In the genomic region with DNA sequence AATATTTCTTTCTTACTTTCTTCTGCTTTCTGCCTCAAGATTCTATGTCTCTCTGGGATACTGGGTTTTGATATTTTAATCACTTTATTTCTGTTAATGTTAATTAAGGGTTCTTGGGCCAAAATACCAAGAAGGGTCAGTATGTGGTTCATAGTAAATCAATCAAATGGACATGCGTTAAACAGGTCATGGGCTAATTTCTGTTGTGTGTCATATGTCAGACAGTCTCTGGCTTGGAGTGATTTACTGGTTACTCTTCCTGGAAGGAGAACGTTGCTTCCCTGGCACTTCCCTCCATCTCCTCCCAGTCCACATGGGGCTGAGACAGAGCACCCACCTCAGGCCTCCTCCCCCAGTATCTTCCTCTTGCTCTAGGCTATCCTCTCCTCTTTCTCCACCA, we compare ENCODE assay signal across 2 cellular contexts.
TF ChIP-seq lines count a peak whose summit lies in the region.

No MANE protein-coding gene starts in this region.

TF ChIP-seq in HEK293T, 16 proteins besides CTCF, POLR2A, EP300 and RAD21 (continued from another document):
- TF ChIP-seq, protein P1, sequence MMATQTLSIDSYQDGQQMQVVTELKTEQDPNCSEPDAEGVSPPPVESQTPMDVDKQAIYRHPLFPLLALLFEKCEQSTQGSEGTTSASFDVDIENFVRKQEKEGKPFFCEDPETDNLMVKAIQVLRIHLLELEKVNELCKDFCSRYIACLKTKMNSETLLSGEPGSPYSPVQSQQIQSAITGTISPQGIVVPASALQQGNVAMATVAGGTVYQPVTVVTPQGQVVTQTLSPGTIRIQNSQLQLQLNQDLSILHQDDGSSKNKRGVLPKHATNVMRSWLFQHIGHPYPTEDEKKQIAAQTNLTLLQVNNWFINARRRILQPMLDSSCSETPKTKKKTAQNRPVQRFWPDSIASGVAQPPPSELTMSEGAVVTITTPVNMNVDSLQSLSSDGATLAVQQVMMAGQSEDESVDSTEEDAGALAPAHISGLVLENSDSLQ (IDR thresholded peaks at IDR 0.05), result peak; percentile 53; the same call in 1 of the 2 replicates

TF ChIP-seq in GM23338, 12 proteins besides CTCF, POLR2A, EP300 and RAD21 (continued from another document):
- TF ChIP-seq, protein P2, sequence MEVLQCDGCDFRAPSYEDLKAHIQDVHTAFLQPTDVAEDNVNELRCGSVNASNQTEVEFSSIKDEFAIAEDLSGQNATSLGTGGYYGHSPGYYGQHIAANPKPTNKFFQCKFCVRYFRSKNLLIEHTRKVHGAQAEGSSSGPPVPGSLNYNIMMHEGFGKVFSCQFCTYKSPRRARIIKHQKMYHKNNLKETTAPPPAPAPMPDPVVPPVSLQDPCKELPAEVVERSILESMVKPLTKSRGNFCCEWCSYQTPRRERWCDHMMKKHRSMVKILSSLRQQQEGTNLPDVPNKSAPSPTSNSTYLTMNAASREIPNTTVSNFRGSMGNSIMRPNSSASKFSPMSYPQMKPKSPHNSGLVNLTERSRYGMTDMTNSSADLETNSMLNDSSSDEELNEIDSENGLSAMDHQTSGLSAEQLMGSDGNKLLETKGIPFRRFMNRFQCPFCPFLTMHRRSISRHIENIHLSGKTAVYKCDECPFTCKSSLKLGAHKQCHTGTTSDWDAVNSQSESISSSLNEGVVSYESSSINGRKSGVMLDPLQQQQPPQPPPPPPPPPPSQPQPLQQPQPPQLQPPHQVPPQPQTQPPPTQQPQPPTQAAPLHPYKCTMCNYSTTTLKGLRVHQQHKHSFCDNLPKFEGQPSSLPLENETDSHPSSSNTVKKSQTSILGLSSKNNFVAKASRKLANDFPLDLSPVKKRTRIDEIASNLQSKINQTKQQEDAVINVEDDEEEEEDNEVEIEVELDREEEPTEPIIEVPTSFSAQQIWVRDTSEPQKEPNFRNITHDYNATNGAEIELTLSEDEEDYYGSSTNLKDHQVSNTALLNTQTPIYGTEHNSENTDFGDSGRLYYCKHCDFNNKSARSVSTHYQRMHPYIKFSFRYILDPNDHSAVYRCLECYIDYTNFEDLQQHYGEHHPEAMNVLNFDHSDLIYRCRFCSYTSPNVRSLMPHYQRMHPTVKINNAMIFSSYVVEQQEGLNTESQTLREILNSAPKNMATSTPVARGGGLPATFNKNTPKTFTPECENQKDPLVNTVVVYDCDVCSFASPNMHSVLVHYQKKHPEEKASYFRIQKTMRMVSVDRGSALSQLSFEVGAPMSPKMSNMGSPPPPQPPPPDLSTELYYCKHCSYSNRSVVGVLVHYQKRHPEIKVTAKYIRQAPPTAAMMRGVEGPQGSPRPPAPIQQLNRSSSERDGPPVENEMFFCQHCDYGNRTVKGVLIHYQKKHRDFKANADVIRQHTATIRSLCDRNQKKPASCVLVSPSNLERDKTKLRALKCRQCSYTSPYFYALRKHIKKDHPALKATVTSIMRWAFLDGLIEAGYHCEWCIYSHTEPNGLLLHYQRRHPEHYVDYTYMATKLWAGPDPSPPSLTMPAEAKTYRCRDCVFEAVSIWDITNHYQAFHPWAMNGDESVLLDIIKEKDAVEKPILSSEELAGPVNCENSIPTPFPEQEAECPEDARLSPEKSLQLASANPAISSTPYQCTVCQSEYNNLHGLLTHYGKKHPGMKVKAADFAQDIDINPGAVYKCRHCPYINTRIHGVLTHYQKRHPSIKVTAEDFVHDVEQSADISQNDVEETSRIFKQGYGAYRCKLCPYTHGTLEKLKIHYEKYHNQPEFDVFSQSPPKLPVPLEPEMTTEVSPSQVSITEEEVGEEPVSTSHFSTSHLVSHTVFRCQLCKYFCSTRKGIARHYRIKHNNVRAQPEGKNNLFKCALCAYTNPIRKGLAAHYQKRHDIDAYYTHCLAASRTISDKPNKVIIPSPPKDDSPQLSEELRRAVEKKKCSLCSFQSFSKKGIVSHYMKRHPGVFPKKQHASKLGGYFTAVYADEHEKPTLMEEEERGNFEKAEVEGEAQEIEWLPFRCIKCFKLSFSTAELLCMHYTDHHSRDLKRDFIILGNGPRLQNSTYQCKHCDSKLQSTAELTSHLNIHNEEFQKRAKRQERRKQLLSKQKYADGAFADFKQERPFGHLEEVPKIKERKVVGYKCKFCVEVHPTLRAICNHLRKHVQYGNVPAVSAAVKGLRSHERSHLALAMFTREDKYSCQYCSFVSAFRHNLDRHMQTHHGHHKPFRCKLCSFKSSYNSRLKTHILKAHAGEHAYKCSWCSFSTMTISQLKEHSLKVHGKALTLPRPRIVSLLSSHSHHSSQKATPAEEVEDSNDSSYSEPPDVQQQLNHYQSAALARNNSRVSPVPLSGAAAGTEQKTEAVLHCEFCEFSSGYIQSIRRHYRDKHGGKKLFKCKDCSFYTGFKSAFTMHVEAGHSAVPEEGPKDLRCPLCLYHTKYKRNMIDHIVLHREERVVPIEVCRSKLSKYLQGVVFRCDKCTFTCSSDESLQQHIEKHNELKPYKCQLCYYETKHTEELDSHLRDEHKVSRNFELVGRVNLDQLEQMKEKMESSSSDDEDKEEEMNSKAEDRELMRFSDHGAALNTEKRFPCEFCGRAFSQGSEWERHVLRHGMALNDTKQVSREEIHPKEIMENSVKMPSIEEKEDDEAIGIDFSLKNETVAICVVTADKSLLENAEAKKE (CRISPR knock-in tag; IDR thresholded peaks at IDR 0.05), result no peak
- no peak for TF ChIP-seq NANOG (IDR thresholded peaks at IDR 0.05; ENCODE audit: borderline replicate concordance)
- TF ChIP-seq EZH2 (IDR thresholded peaks at IDR 0.05; ENCODE audit: low read depth, unreplicated experiment), result no peak
- TF ChIP-seq POLR2AphosphoS5 (IDR thresholded peaks at IDR 0.05; ENCODE audit: low read depth), result no peak
- TF ChIP-seq, protein P3, sequence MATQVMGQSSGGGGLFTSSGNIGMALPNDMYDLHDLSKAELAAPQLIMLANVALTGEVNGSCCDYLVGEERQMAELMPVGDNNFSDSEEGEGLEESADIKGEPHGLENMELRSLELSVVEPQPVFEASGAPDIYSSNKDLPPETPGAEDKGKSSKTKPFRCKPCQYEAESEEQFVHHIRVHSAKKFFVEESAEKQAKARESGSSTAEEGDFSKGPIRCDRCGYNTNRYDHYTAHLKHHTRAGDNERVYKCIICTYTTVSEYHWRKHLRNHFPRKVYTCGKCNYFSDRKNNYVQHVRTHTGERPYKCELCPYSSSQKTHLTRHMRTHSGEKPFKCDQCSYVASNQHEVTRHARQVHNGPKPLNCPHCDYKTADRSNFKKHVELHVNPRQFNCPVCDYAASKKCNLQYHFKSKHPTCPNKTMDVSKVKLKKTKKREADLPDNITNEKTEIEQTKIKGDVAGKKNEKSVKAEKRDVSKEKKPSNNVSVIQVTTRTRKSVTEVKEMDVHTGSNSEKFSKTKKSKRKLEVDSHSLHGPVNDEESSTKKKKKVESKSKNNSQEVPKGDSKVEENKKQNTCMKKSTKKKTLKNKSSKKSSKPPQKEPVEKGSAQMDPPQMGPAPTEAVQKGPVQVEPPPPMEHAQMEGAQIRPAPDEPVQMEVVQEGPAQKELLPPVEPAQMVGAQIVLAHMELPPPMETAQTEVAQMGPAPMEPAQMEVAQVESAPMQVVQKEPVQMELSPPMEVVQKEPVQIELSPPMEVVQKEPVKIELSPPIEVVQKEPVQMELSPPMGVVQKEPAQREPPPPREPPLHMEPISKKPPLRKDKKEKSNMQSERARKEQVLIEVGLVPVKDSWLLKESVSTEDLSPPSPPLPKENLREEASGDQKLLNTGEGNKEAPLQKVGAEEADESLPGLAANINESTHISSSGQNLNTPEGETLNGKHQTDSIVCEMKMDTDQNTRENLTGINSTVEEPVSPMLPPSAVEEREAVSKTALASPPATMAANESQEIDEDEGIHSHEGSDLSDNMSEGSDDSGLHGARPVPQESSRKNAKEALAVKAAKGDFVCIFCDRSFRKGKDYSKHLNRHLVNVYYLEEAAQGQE (IDR thresholded peaks at IDR 0.05; ENCODE audit: unreplicated experiment), result no peak
- TF ChIP-seq STAT1 (IDR thresholded peaks at IDR 0.05; ENCODE audit: unreplicated experiment), result no peak
- TF ChIP-seq JUNB (IDR thresholded peaks at IDR 0.05; ENCODE audit: unreplicated experiment), result no peak
- TF ChIP-seq CREB1 (CRISPR knock-in tag; IDR thresholded peaks at IDR 0.05; ENCODE audit: low read depth), result no peak
- TF ChIP-seq ZNF331 (CRISPR knock-in tag; IDR thresholded peaks at IDR 0.05; ENCODE audit: low read depth), result no peak
- TF ChIP-seq, protein P4, sequence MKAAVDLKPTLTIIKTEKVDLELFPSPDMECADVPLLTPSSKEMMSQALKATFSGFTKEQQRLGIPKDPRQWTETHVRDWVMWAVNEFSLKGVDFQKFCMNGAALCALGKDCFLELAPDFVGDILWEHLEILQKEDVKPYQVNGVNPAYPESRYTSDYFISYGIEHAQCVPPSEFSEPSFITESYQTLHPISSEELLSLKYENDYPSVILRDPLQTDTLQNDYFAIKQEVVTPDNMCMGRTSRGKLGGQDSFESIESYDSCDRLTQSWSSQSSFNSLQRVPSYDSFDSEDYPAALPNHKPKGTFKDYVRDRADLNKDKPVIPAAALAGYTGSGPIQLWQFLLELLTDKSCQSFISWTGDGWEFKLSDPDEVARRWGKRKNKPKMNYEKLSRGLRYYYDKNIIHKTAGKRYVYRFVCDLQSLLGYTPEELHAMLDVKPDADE (IDR thresholded peaks at IDR 0.05), result no peak
- TF ChIP-seq ZNF114 (CRISPR knock-in tag; IDR thresholded peaks at IDR 0.05), result no peak
